In genomic region chr14:68922201-68922613, GRCh38 we compare ENCODE assay signal across 17 cellular contexts. TPM values are rescaled to one million over a fixed set of nuclear protein-coding genes. Genes with fewer than 3 reads are reported as not detected.
DNase-seq lines count a peak whose midpoint lies in the region; ATAC-seq and TF ChIP-seq lines count a peak whose summit lies in the region.
"Had no signal": no experiment of that assay in that cellular context is flagged by ENCODE, and none has a peak within 500 bp of the region (broad histone marks: within the 10 kb centered on the region; RNA-seq: fewer than 3 reads in every experiment).

No MANE protein-coding gene starts in this region.

- no peak overlapping the region for H3K4me3 Mint-ChIP-seq in glutamatergic neuron (ENCODE audit: unreplicated experiment)
- H3K4me3 Mint-ChIP-seq: natural killer cell had no signal

- WGBS in aorta, 2 donors: 17 to 18% methylated on average over 6 of the region's 6 CpGs

- peaks cover 24% of the 10 kb centered on the region for H3K4me1 Mint-ChIP-seq in glutamatergic neuron (ENCODE audit: low read depth, unreplicated experiment)

- H3K27ac ChIP-seq in neutrophil: peak overlapping the region; percentile 97
- H3K27ac ChIP-seq in aorta (ENCODE audit: low read depth in 1 of 2, low read length in 2 of 2): peak overlapping the region; percentile 10 to 84
- H3K27ac ChIP-seq: brain microvascular endothelial cell had no signal

- TF ChIP-seq CTCF in glutamatergic neuron (IDR thresholded peaks at IDR 0.05; ENCODE audit: partially characterized antibody, unreplicated experiment) (no peak), neutrophil (IDR thresholded peaks at IDR 0.05) (no peak)

- no peaks in the 10 kb centered on the region for H3K27me3 ChIP-seq in neutrophil
- no peaks in the 10 kb centered on the region for H3K27me3 ChIP-seq in aorta (ENCODE audit: control insufficient read depth in 1 of 2, insufficient read depth in 2 of 2, low read length in 1 of 2)
- H3K27me3 ChIP-seq: brain microvascular endothelial cell had no signal

- intact Hi-C loops in Right ventricle myocardium inferior (cut with DNase I) (no loop called here), cardiac septum (cut with DNase I) (no loop called here), aorta (cut with DNase I) (loop anchor here in 1 of 2 donors (5.0 kb wide), 1 partner anchor 35 kb away; no protein-coding TSS in a partner anchor)

- H3K9me3 Mint-ChIP-seq in glutamatergic neuron (ENCODE audit: unreplicated experiment): peaks cover 16% of the 10 kb centered on the region

- peaks cover 68% of the 10 kb centered on the region for H3K36me3 ChIP-seq in neutrophil
- peaks cover 2 to 3% of the 10 kb centered on the region in 2 donors for H3K36me3 ChIP-seq in aorta (ENCODE audit: control insufficient read depth in 1 of 2, insufficient read depth in 2 of 2, low read length in 1 of 2)

- DNase-seq in Right ventricle myocardium inferior (ENCODE audit: missing footprints) (peak; percentile 58), cardiac septum (ENCODE audit: low spot score) (no peak), glutamatergic neuron (peak; percentile 60), aorta (no peak), NCI-H2227 (lab: John Stamatoyannopoulos, UW; ENCODE audit: unreplicated experiment) (no peak)
- no peak for DNase-seq in activated CD4-positive, alpha-beta T cell treated with anti-CD3 and anti-CD28 coated beads for 48 hours
- DNase-seq: activated CD4-positive, alpha-beta T cell treated with anti-CD3 and anti-CD28 coated beads, Interleukin-2, amount 50 U/mL, for 48 hours; brain microvascular endothelial cell; head of caudate nucleus; left colon; natural killer cell; NCI-H187 treated with DMSO at 0.1 percent for 48 hours; SIG-M5 had no signal

- H3K4me3 ChIP-seq in neutrophil (ENCODE audit: low read depth in 1 of 2, low read length in 1 of 2): no peak overlapping the region
- H3K4me3 ChIP-seq in aorta (ENCODE audit: low read length in 2 of 2): no peak overlapping the region
- H3K4me3 ChIP-seq: skin epidermis had no signal

- H3K27ac Mint-ChIP-seq in glutamatergic neuron (ENCODE audit: unreplicated experiment): no peak overlapping the region
- H3K27ac Mint-ChIP-seq: natural killer cell had no signal

- peaks cover 11% of the 10 kb centered on the region for H3K27me3 Mint-ChIP-seq in glutamatergic neuron (ENCODE audit: unreplicated experiment)

- H3K4me1 ChIP-seq in neutrophil (ENCODE audit: control insufficient read depth in 1 of 2, insufficient read depth in 1 of 2, low read depth in 1 of 2, low read length in 1 of 2) (peaks cover 64 to 68% of the 10 kb centered on the region in 2 experiments), aorta (ENCODE audit: control insufficient read depth in 1 of 2, insufficient read depth in 2 of 2, low read length in 2 of 2) (peaks cover 3 to 6% of the 10 kb centered on the region in 2 donors)

- H3K9me3 ChIP-seq in neutrophil (no peaks in the 10 kb centered on the region), aorta (ENCODE audit: control insufficient read depth, low read length) (no peaks in the 10 kb centered on the region)

- ATAC-seq in Right ventricle myocardium inferior (peak; percentile 33), aorta (ENCODE audit: low FRiP score) (no peak), GM21786 (IDR thresholded peaks at IDR 0.05; ENCODE audit: unreplicated experiment) (no peak)
- ATAC-seq: HCT116, left colon, natural killer cell had no signal

- no peaks in the 10 kb centered on the region for H3K36me3 Mint-ChIP-seq in glutamatergic neuron (ENCODE audit: unreplicated experiment)

RNA-seq across cellular contexts. Expression of gene ACTN1, which starts 56.9 kb away (rescaled TPM):
- 136 TPM for total RNA-seq in Right ventricle myocardium inferior
- 346 TPM for total RNA-seq in cardiac septum
- 48.1 TPM for total RNA-seq in glutamatergic neuron (ENCODE audit: unreplicated experiment)
- total RNA-seq in aorta: 1,000 to 10,000 TPM in 1 of 2 donors, 100 to 1,000 TPM in 1; 883 to 1,590 TPM
- 100 to 1,000 TPM in 1 of 2 donors, 10 to 100 TPM in 1; 82.0 to 378 TPM for polyA plus RNA-seq in aorta

Comparison
In these comparisons a context has a peak if more than half of its experiments do, and no peak if none do; other contexts are left out.
1. DNase-seq: peak in Right ventricle myocardium inferior (single experiment) and glutamatergic neuron (single experiment); none in cardiac septum (single experiment), aorta (0 of 2), NCI-H2227 (single experiment) and activated CD4-positive, alpha-beta T cell treated with anti-CD3 and anti-CD28 coated beads for 48 hours (single experiment).